Comparison of ENCODE assay signal across 21 cellular contexts in the genomic region with DNA sequence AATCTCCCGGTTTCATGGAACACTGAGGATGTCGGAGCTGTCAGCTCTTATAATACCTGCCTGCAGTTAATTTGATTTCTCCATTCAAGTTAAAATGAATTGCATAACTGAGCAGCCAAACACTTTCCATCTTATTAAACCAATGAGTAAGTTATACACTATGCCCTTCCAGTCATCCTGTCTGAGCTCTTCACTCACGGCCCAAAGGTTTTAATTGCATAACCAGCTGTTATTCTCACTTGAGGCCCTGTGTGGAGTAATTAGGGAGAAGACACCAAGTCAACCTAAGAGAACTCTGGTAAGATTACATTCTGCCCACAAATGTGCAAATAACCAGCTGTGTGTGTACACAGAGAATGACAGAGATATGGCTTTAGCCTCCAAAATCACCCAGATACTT.
DNase-seq lines count a peak whose midpoint lies in the region; ATAC-seq, FAIRE-seq and TF ChIP-seq lines count a peak whose summit lies in the region.
"Had no signal": no experiment of that assay in that cellular context is flagged by ENCODE, and none has a peak within 500 bp of the region (broad histone marks: within the 10 kb centered on the region; RNA-seq: fewer than 3 reads in every experiment).

No MANE protein-coding gene starts in this region.

- TF ChIP-seq CTCF in foreskin keratinocyte (conservative IDR thresholded peaks at IDR 0.05): no peak

- DNase-seq in DMS 273 (lab: John Stamatoyannopoulos, UW; ENCODE audit: unreplicated experiment) (peak; percentile 4), DMS 273 treated with DMSO at 0.1 percent for 48 hours (lab: John Stamatoyannopoulos, UW) (no peak), NCI-H69 (lab: John Stamatoyannopoulos, UW) (peak; percentile 3), foreskin keratinocyte (peak; percentile 13 to 17), renal cortical epithelial cell (ENCODE audit: low read depth) (peak; percentile 68), GM19239 (ENCODE audit: insufficient read length, low spot score) (no peak)
- DNase-seq in stimulated activated CD4-positive, alpha-beta T cell treated with anti-CD3 and anti-CD28 coated beads, Interleukin-2, amount 100 ng/mL, for 24 hours: no peak
- DNase-seq in activated CD4-positive, alpha-beta T cell treated with anti-CD3 and anti-CD28 coated beads for 1 hour: no peak
- DNase-seq: AML-193, DND-41, MV-4-11, NCI-H187 treated with DMSO at 0.1 percent for 48 hours, PC-3, RPMI8226, SHP77 treated with DMSO at 0.1 percent for 48 hours had no signal

- no peak for FAIRE-seq in GM19239 (lab: Jason Lieb, UNC)
- FAIRE-seq: D721Med, G401.6, H1 had no signal

- ATAC-seq in foreskin keratinocyte: no peak
- ATAC-seq: PC-3, SK-N-SH treated with all-trans-retinoic acid at 6 μM for 48 hours had no signal

- H3K27ac ChIP-seq in foreskin keratinocyte: no peak overlapping the region
- H3K27ac ChIP-seq: 22Rv1, C4-2B had no signal

- no peaks in the 10 kb centered on the region for H3K4me1 ChIP-seq in foreskin keratinocyte

- H3K27me3 ChIP-seq in foreskin keratinocyte: no peaks in the 10 kb centered on the region

Comparison
In these comparisons a context has a peak if more than half of its experiments do, and no peak if none do; other contexts are left out.
1. DNase-seq: peak in DMS 273 (single experiment), NCI-H69 (single experiment), foreskin keratinocyte (2 of 2) and renal cortical epithelial cell (single experiment); none in DMS 273 treated with DMSO at 0.1 percent for 48 hours (single experiment), stimulated activated CD4-positive, alpha-beta T cell treated with anti-CD3 and anti-CD28 coated beads, Interleukin-2, amount 100 ng/mL, for 24 hours (0 of 2), GM19239 (single experiment) and activated CD4-positive, alpha-beta T cell treated with anti-CD3 and anti-CD28 coated beads for 1 hour (single experiment).